ENCODE assay signal across 12 cellular contexts in the genomic region with DNA sequence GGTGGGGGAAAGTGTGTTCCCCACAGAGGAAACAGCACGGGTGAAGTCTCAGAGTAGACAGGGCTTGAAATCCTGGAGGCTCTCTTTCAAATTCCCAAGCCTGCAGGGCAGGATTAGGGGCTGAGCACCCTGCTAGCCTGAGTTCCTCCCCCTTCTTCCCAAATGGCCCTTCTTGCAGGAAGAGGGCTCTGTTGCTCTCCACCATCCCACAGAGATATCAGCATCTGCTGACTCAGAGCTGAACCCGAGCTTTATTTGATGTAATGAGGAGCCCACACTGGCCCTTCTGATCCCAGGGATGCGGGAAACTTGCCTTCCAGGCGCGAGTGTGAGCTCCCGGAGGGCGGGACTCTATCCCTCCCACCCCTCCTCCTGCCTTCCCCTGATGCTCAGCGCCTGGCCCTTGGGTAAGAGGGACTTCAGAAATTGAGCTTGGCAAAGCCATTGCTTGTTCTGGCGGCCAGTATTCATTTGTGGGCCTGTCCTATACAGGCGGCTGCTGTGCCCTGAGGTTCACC. TPM values are rescaled to one million over a fixed set of nuclear protein-coding genes. Genes with fewer than 3 reads are reported as not detected.
DNase-seq lines count a peak whose midpoint lies in the region; ATAC-seq and TF ChIP-seq lines count a peak whose summit lies in the region.
"Had no signal": no experiment of that assay in that cellular context is flagged by ENCODE, and none has a peak within 500 bp of the region (broad histone marks: within the 10 kb centered on the region; RNA-seq: fewer than 3 reads in every experiment).

No MANE protein-coding gene starts in this region.

- TF ChIP-seq POLR2A in spleen (IDR thresholded peaks at IDR 0.05) = no peak

- TF ChIP-seq CTCF in thoracic aorta (IDR thresholded peaks at IDR 0.05) = no peak
- TF ChIP-seq CTCF in spleen (IDR thresholded peaks at IDR 0.05 in 8 of 11, conservative IDR thresholded peaks at IDR 0.05 in 3 of 11) = no peak

- intact Hi-C loops in left ventricle myocardium superior (cut with micrococcal nuclease) (no loop called here), spleen (cut with DNase I; ENCODE audit: low total_unique reads) (no loop called here)

- H3K27me3 ChIP-seq in thoracic aorta (replicated peaks; ENCODE audit: insufficient read depth) (no peaks in the 10 kb centered on the region), spleen (replicated peaks in 1 of 7) (peaks cover 0 to 24% (median 0%) of the 10 kb centered on the region in 7 donors)

- H3K9me3 ChIP-seq in thoracic aorta (no peaks in the 10 kb centered on the region), spleen (no peaks in the 10 kb centered on the region)

- peak; percentile 56 for ATAC-seq in left ventricle myocardium superior
- ATAC-seq in thoracic aorta (ENCODE audit: insufficient number of reproducible peaks, low FRiP score, low read depth) = peak; percentile 17
- ATAC-seq in GM21737 (IDR thresholded peaks at IDR 0.05; ENCODE audit: unreplicated experiment) = no peak
- ATAC-seq: stimulated activated naive CD8-positive, alpha-beta T cell treated with anti-CD3 and anti-CD28 coated beads, Interleukin-15, Interleukin-2, amounts not matched to agents 100 U/mL and 50 U/mL, for 24 hours had no signal

- H3K4me3 ChIP-seq in thoracic aorta (no peak overlapping the region), spleen (no peak overlapping the region)

- H3K36me3 ChIP-seq in thoracic aorta (no peaks in the 10 kb centered on the region), spleen (no peaks in the 10 kb centered on the region)

- H3K4me1 ChIP-seq in thoracic aorta (ENCODE audit: control insufficient read depth in 1 of 2, low read depth in 2 of 2) (peaks cover 14 to 79% of the 10 kb centered on the region in 2 donors), spleen (peaks cover 0 to 45% (median 13%) of the 10 kb centered on the region in 6 donors)

- H3K27ac ChIP-seq in thoracic aorta = no peak overlapping the region
- no peak overlapping the region for H3K27ac ChIP-seq in spleen

- peak; percentile 13 for DNase-seq in NCI-H146 (lab: John Stamatoyannopoulos, UW)
- no peak for DNase-seq in NCI-H146 treated with DMSO at 0.1 percent for 48 hours (lab: John Stamatoyannopoulos, UW; ENCODE audit: unreplicated experiment)
- DNase-seq in T1000 (lab: John Stamatoyannopoulos, UW) = peak; percentile 53
- peak; percentile 42 for DNase-seq in left ventricle myocardium superior
- peak; percentile 55 for DNase-seq in thoracic aorta (ENCODE audit: low spot score)
- DNase-seq in spleen = no peak
- no peak for DNase-seq in activated naive CD4-positive, alpha-beta T cell (lab: John Stamatoyannopoulos, UW)
- DNase-seq: ACHN; NCI-H187 treated with DMSO at 0.1 percent for 48 hours; stimulated activated naive CD8-positive, alpha-beta T cell treated with anti-CD3 and anti-CD28 coated beads, Interleukin-15, Interleukin-2, amounts not matched to agents 100 U/mL and 50 U/mL, for 24 hours had no signal

- 63 to 74% (median 72%) methylated on average over 10 of the region's 10 CpGs for WGBS in spleen, 5 donors

RNA-seq across cellular contexts. Expression of a gene that starts 1.4 kb away (rescaled TPM):
- not detected for total RNA-seq in left ventricle myocardium superior
- total RNA-seq in thoracic aorta = under 1 TPM in 1 of 2 donors, not detected in 1; 0.28 TPM
- total RNA-seq in spleen = 1 to 10 TPM in 2 of 7 donors, under 1 TPM in 2, not detected in 3; 0.47 to 1.8 (median 0.94) TPM
- polyA plus RNA-seq in spleen = 1 to 10 TPM in 1 of 3 donors, under 1 TPM in 2; 0.68 to 1.2 (median 0.96) TPM

RNA-seq across cellular contexts. Expression of a gene that starts 30.5 kb away (rescaled TPM):
- total RNA-seq in left ventricle myocardium superior = 11.1 TPM
- 100 to 1,000 TPM in 1 of 2 donors, 10 to 100 TPM in 1; 76.8 to 323 TPM for total RNA-seq in thoracic aorta
- 10 to 100 TPM; 13.4 to 69.4 (median 34.2) TPM for total RNA-seq in spleen
- 10 to 100 TPM; 14.4 to 24.2 (median 21.4) TPM for polyA plus RNA-seq in spleen

RNA-seq across cellular contexts. Expression of a gene that starts 32.2 kb away (rescaled TPM):
- not detected for total RNA-seq in left ventricle myocardium superior
- total RNA-seq in thoracic aorta = not detected
- not detected for total RNA-seq in spleen
- under 1 TPM in 1 of 3 donors, not detected in 2; 0.08 TPM for polyA plus RNA-seq in spleen
- total RNA-seq: renal cortical epithelial cell had no signal

Comparison
In these comparisons a context has a peak if more than half of its experiments do, and no peak if none do; other contexts are left out.
1. DNase-seq: peak in NCI-H146 (single experiment), T1000 (single experiment), left ventricle myocardium superior (single experiment) and thoracic aorta (single experiment); none in NCI-H146 treated with DMSO at 0.1 percent for 48 hours (single experiment), spleen (single experiment) and activated naive CD4-positive, alpha-beta T cell (0 of 4).